8 cellular contexts compared by ENCODE assay signal in the genomic region with DNA sequence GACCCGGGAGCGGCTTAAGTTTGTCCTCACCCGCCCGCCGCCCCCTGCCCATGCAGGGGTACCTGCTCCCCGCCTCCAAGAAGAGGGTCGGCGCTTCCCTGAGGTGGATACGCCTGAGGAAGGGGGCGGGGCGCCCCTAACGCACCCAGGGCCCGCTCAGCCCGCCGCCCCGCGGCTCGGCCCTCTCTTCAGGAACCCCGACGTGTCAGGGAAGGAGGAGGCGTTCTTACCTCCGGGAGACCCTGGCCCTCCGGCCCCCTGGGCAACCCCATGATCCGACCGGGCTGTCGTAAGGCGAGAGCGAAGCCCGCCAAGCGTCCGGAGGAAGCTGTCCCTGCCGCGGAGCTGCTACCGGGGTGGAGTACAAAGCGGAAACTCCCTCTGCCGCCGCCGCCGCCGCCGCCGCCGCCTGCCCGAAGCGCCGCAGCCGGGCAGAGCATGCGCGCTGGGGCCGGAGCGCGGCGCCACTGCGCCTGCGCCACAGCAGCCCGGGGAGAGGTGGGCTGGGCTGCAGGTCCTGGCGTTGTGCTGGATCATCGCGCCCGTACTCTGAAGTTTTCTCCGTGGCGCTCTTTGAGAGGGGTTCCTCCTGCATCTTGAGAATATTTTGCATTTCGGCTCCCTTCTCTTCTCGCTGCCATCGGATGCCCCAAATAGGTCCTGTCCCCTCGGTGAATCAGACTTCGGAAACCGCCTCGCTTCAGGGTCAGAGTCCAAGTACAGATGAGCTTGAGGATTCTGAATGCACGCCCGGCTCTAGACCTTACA. TPM values are rescaled to one million over a fixed set of nuclear protein-coding genes. Genes with fewer than 3 reads are reported as not detected.
DNase-seq lines count a peak whose midpoint lies in the region; ATAC-seq and TF ChIP-seq lines count a peak whose summit lies in the region.

A gene with protein sequence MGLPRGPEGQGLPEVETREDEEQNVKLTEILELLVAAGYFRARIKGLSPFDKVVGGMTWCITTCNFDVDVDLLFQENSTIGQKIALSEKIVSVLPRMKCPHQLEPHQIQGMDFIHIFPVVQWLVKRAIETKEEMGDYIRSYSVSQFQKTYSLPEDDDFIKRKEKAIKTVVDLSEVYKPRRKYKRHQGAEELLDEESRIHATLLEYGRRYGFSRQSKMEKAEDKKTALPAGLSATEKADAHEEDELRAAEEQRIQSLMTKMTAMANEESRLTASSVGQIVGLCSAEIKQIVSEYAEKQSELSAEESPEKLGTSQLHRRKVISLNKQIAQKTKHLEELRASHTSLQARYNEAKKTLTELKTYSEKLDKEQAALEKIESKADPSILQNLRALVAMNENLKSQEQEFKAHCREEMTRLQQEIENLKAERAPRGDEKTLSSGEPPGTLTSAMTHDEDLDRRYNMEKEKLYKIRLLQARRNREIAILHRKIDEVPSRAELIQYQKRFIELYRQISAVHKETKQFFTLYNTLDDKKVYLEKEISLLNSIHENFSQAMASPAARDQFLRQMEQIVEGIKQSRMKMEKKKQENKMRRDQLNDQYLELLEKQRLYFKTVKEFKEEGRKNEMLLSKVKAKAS (minus strand): TSS at position 347 of the 768 bp plus-strand sequence. CDS start 75 bp downstream, at position 272.

- DNase-seq in NCI-H1105 treated with DMSO at 0.1 percent for 48 hours (lab: John Stamatoyannopoulos, UW) (peak; percentile 62), T follicular helper cell (ENCODE audit: low read depth) (peak; percentile 80), adipocyte (ENCODE audit: low read depth) (peak; percentile 92), cardiac septum (ENCODE audit: low spot score) (peak; percentile 92), pons (ENCODE audit: low spot score) (peak; percentile 64), transverse colon (peak; percentile 86)

- intact Hi-C loops in cardiac septum (cut with DNase I) (loop anchor here (5.0 kb wide), 1 partner anchor 73 kb away; a partner anchor contains a TSS), transverse colon (cut with DNase I; ENCODE audit: low total_unique reads) (no loop called here)

- in situ Hi-C loops in transverse colon (cut with MboI; ENCODE audit: low pct_ligation_motif_present in 1 of 4, low pct_unique_long_range_greater_than_20kb in 1 of 4, low sequenced_read_pairs in 3 of 4): no loop called here

- peak within 1 kb of the TSS; percentile 95 for H3K4me3 ChIP-seq in GM12875 (ENCODE audit: low read depth, low read length)
- peak within 1 kb of the TSS; percentile 97 for H3K4me3 ChIP-seq in adipocyte (ENCODE audit: low read length)
- H3K4me3 ChIP-seq in transverse colon: peak within 1 kb of the TSS; percentile 90 to 94 (median 92)

- no peak for TF ChIP-seq EP300 in transverse colon (IDR thresholded peaks at IDR 0.05; ENCODE audit: low read depth)

- H3K36me3 ChIP-seq in adipocyte (ENCODE audit: control insufficient read depth, insufficient read depth, low read length, severe bottlenecking) (peaks cover under 1% of the 10 kb centered on the region), transverse colon (no peaks in the 10 kb centered on the region)

- TF ChIP-seq POLR2A in transverse colon (IDR thresholded peaks at IDR 0.05): peak; percentile 76

- no peaks in the 10 kb centered on the region for H3K27me3 ChIP-seq in adipocyte (replicated peaks; ENCODE audit: control insufficient read depth, insufficient read depth, low read length)
- no peaks in the 10 kb centered on the region for H3K27me3 ChIP-seq in transverse colon

- TF ChIP-seq CTCF in GM12875 (IDR thresholded peaks at IDR 0.05; ENCODE audit: borderline replicate concordance, insufficient read depth, low read depth, low read length): no peak
- no peak for TF ChIP-seq CTCF in transverse colon (IDR thresholded peaks at IDR 0.05)

- peak; percentile 88 for ATAC-seq in HG02678 (IDR thresholded peaks at IDR 0.05; ENCODE audit: unreplicated experiment)

- H3K9me3 ChIP-seq in adipocyte (ENCODE audit: control insufficient read depth, low read length) (no peaks in the 10 kb centered on the region), transverse colon (no peaks in the 10 kb centered on the region)

- H3K4me1 ChIP-seq in adipocyte (ENCODE audit: control insufficient read depth, insufficient read depth, low read length) (peaks cover 27% of the 10 kb centered on the region), transverse colon (peaks cover 0 to 27% (median 16%) of the 10 kb centered on the region in 4 donors)

- peak within 1 kb of the TSS; percentile 88 to 92 (median 90) for H3K27ac ChIP-seq in transverse colon

- 0% methylated on average over 12 to 40 of the region's 71 CpGs for WGBS in transverse colon (ENCODE audit: low coverage in 1 of 2), 2 donors

- peak within 1 kb of the TSS; percentile 93 for H3K9ac ChIP-seq in adipocyte (ENCODE audit: low read length)

RNA-seq across cellular contexts. Expression of the gene that starts here (rescaled TPM):
- total RNA-seq in cardiac septum (26.9 TPM), transverse colon (100 to 1,000 TPM in 1 of 4 donors, 10 to 100 TPM in 3; 41.6 to 450 (median 80.7) TPM)

Comparison
In these comparisons a context has a peak if more than half of its experiments do, and no peak if none do; other contexts are left out.
1. Peak in every context shown above with its lines: DNase-seq, ATAC-seq, H3K4me3 ChIP-seq and H3K27ac ChIP-seq.